Comparison of ENCODE assay signal across 16 cellular contexts in genomic region chr4:6229095-6229494, GRCh38. TPM values are rescaled to one million over a fixed set of nuclear protein-coding genes. Genes with fewer than 3 reads are reported as not detected.
DNase-seq lines count a peak whose midpoint lies in the region; ATAC-seq and TF ChIP-seq lines count a peak whose summit lies in the region.
"Had no signal": no experiment of that assay in that cellular context is flagged by ENCODE, and none has a peak within 500 bp of the region (broad histone marks: within the 10 kb centered on the region; RNA-seq: fewer than 3 reads in every experiment).

No MANE protein-coding gene starts in this region.

- H3K4me1 Mint-ChIP-seq in Calu3 (ENCODE audit: low read depth, unreplicated experiment), result no peaks in the 10 kb centered on the region
- H3K4me1 Mint-ChIP-seq: naive B cell had no signal

- peaks cover 0 to 23% (median 8%) of the 10 kb centered on the region in 7 donors for H3K27me3 ChIP-seq in heart right ventricle

- H3K27ac Mint-ChIP-seq in Calu3 (ENCODE audit: unreplicated experiment), result no peak overlapping the region

- peak; percentile 18 for DNase-seq in D341Med (ENCODE audit: low spot score)
- DNase-seq in NCI-H2196 treated with DMSO at 0.1 percent for 48 hours (lab: John Stamatoyannopoulos, UW; ENCODE audit: unreplicated experiment), result peak; percentile 80
- DNase-seq in heart right ventricle, result peak in 1 of 2 donors; percentile 41
- peak; percentile 86 for DNase-seq in pons (ENCODE audit: low spot score)
- DNase-seq in HUDEP-2 (lab: John Stamatoyannopoulos, UW; ENCODE audit: unreplicated experiment in 76 of 76), result no peak
- no peak for DNase-seq in Calu3
- DNase-seq: amniotic stem cell; DND-41; naive B cell; NCI-H1105 treated with DMSO at 0.1 percent for 48 hours; retina; stimulated activated CD4-positive, alpha-beta T cell treated with anti-CD3 and anti-CD28 coated beads, Interleukin-2, amount 100 ng/mL, for 48 hours; upper lobe of right lung had no signal

- H3K9me3 Mint-ChIP-seq in Calu3 (ENCODE audit: low read depth, unreplicated experiment), result no peaks in the 10 kb centered on the region
- H3K9me3 Mint-ChIP-seq: naive B cell had no signal

- no TSS peak for BruUV-seq in Calu3 (replicated peaks; lab: Mats Ljungman, UMichigan)

- TF ChIP-seq CTCF in heart right ventricle (IDR thresholded peaks at IDR 0.05) (peak in 2 of 9 donors; percentile 16 to 20), Calu3 (IDR thresholded peaks at IDR 0.05; ENCODE audit: unreplicated experiment) (no peak)

- intact Hi-C loops in heart right ventricle (cut with DNase I) (no loop called here), Calu3 (cut with micrococcal nuclease; ENCODE audit: unreplicated experiment) (no loop called here)

- no peak overlapping the region for H3K4me3 Mint-ChIP-seq in Calu3 (ENCODE audit: low read depth, unreplicated experiment)
- H3K4me3 Mint-ChIP-seq: naive B cell had no signal

- whole genome bisulfite sequencing in heart right ventricle, 2 donors, result 32 to 37% methylated on average over 7 of the region's 7 CpGs

- H3K4me3 ChIP-seq in heart right ventricle, result no peak overlapping the region
- H3K4me3 ChIP-seq: HAP-1, upper lobe of right lung had no signal

- H3K36me3 ChIP-seq in heart right ventricle, result no peaks in the 10 kb centered on the region
- H3K36me3 ChIP-seq: HAP-1, upper lobe of right lung had no signal

- peaks cover 52% of the 10 kb centered on the region for H3K27me3 Mint-ChIP-seq in Calu3 (ENCODE audit: unreplicated experiment)

- no peak overlapping the region for H3K27ac ChIP-seq in heart right ventricle
- H3K27ac ChIP-seq: upper lobe of right lung had no signal

- no peaks in the 10 kb centered on the region for H3K36me3 Mint-ChIP-seq in Calu3 (ENCODE audit: insufficient read depth, unreplicated experiment)
- H3K36me3 Mint-ChIP-seq: naive B cell had no signal

- no peaks in the 10 kb centered on the region for H3K4me1 ChIP-seq in heart right ventricle
- H3K4me1 ChIP-seq: HAP-1, upper lobe of right lung had no signal

- CTCF ChIA-PET in Calu3 (lab: Charles Lee), result no interaction called here

- ATAC-seq in heart right ventricle (peak; percentile 48 to 84 (median 70)), GM21381 (IDR thresholded peaks at IDR 0.05; ENCODE audit: unreplicated experiment) (no peak), HG03521 (IDR thresholded peaks at IDR 0.05; ENCODE audit: unreplicated experiment) (no peak)
- ATAC-seq: upper lobe of right lung had no signal

- H3K9me3 ChIP-seq in heart right ventricle, result no peaks in the 10 kb centered on the region
- H3K9me3 ChIP-seq: HAP-1, upper lobe of right lung had no signal

RNA-seq across cellular contexts. Expression of gene JAKMIP1, which starts 28.7 kb away (rescaled TPM):
- under 1 TPM in 3 of 10 donors, not detected in 7; 0.13 to 0.76 (median 0.15) TPM for total RNA-seq in heart right ventricle
- under 1 TPM in 1 of 2 donors, not detected in 1; 0.04 TPM for polyA plus RNA-seq in heart right ventricle
- total RNA-seq in Calu3 (2022), result not detected in 2 replicates

RNA-seq across cellular contexts. Expression of gene WFS1, which starts 40.6 kb away (rescaled TPM):
- total RNA-seq in heart right ventricle (100 to 1,000 TPM in 3 of 10 donors, 10 to 100 TPM in 7; 53.3 to 119 (median 78.3) TPM), Calu3 (2022) (21.6 and 23.4 TPM in 2 replicates)
- 10 to 100 TPM; 35.0 to 58.7 TPM for polyA plus RNA-seq in heart right ventricle

Comparison
In these comparisons a context has a peak if more than half of its experiments do, and no peak if none do; other contexts are left out.
1. DNase-seq: peak in D341Med (single experiment), NCI-H2196 treated with DMSO at 0.1 percent for 48 hours (single experiment) and pons (single experiment); none in HUDEP-2 (0 of 76) and Calu3 (single experiment).
2. ATAC-seq: peak in heart right ventricle (8 of 8); none in GM21381 (single experiment) and HG03521 (single experiment).